In genomic region chr14:21017528-21018245, GRCh38 we compare ENCODE assay signal across 21 cellular contexts. TPM values are rescaled to one million over a fixed set of nuclear protein-coding genes. Genes with fewer than 3 reads are reported as not detected.
A peak's percentile ranks its signal among the peaks of the same experiment; 100 is the strongest.
DNase-seq lines count a peak whose midpoint lies in the region; ATAC-seq and TF ChIP-seq lines count a peak whose summit lies in the region.
"Had no signal": no experiment of that assay in that cellular context is flagged by ENCODE, and none has a peak within 500 bp of the region (broad histone marks: within the 10 kb centered on the region; RNA-seq: fewer than 3 reads in every experiment).

No MANE protein-coding gene starts in this region.

- H4K20me1 ChIP-seq in mammary epithelial cell (ENCODE audit: insufficient read depth, low read length): no peaks in the 10 kb centered on the region

- ATAC-seq in upper lobe of right lung: peak; percentile 10
- ATAC-seq: HCT116 had no signal

- H3K9me3 ChIP-seq in breast epithelium (no peaks in the 10 kb centered on the region), mammary epithelial cell (replicated peaks; ENCODE audit: insufficient read depth, low read length) (no peaks in the 10 kb centered on the region), upper lobe of right lung (no peaks in the 10 kb centered on the region), endodermal cell (ENCODE audit: control insufficient read depth, low read length) (no peaks in the 10 kb centered on the region)
- H3K9me3 ChIP-seq: Peyer's patch had no signal

- WGBS in mammary epithelial cell (ENCODE audit: low coverage, missing lambda C conversion rate): 74% methylated on average over 24 of the region's 28 CpGs
- WGBS in endodermal cell (ENCODE audit: insufficient coverage in 1 of 2, insufficient read length in 1 of 2), 2 experiments: 93 to 95% methylated on average over 15 to 27 of the region's 28 CpGs

- no peaks in the 10 kb centered on the region for H3K27me3 ChIP-seq in breast epithelium
- no peaks in the 10 kb centered on the region for H3K27me3 ChIP-seq in mammary epithelial cell (ENCODE audit: insufficient read depth, low read length)
- no peaks in the 10 kb centered on the region for H3K27me3 ChIP-seq in upper lobe of right lung
- peaks cover 5% of the 10 kb centered on the region for H3K27me3 ChIP-seq in endodermal cell (ENCODE audit: control insufficient read depth, insufficient read depth, low read length, poor library complexity, severe bottlenecking)
- H3K27me3 ChIP-seq: Peyer's patch had no signal

- H3K36me3 ChIP-seq in breast epithelium: no peaks in the 10 kb centered on the region
- no peaks in the 10 kb centered on the region for H3K36me3 ChIP-seq in mammary epithelial cell (ENCODE audit: insufficient read depth, low read length)
- peaks cover 50% of the 10 kb centered on the region for H3K36me3 ChIP-seq in upper lobe of right lung
- peaks cover 6% of the 10 kb centered on the region for H3K36me3 ChIP-seq in endodermal cell (ENCODE audit: control insufficient read depth, insufficient read depth, low read length)

- H3K4me1 ChIP-seq in breast epithelium (no peaks in the 10 kb centered on the region), mammary epithelial cell (ENCODE audit: insufficient read depth, low read length) (no peaks in the 10 kb centered on the region), upper lobe of right lung (peaks cover 7% of the 10 kb centered on the region), endodermal cell (ENCODE audit: control insufficient read depth, insufficient read depth, low read length) (no peaks in the 10 kb centered on the region)
- H3K4me1 ChIP-seq: Peyer's patch had no signal

- peaks cover 79% of the 10 kb centered on the region for H3K4me1 Mint-ChIP-seq in dendritic cell treated with granulocyte-macrophage colony-stimulating factor and Interleukin-4, amounts not matched to agents 40 ng/mL and 50 ng/mL, for 4 days (ENCODE audit: low read depth)
- H3K4me1 Mint-ChIP-seq in endodermal cell: peaks cover 9% of the 10 kb centered on the region

- dilution Hi-C loops in mammary epithelial cell (cut with HindIII; ENCODE audit: low sequenced_read_pairs): loop anchor here (5.0 kb wide), 1 partner anchor 90 kb away; no protein-coding TSS in a partner anchor

- intact Hi-C loops in breast epithelium (cut with DNase I; ENCODE audit: low total_unique reads): loop anchor here (5.0 kb wide), 1 partner anchor 75 kb away; no protein-coding TSS in a partner anchor
- intact Hi-C loops in mammary epithelial cell (cut with micrococcal nuclease): no loop called here
- intact Hi-C loops in dendritic cell treated with granulocyte-macrophage colony-stimulating factor and Interleukin-4, amounts not matched to agents 40 ng/mL and 50 ng/mL, for 4 days (cut with micrococcal nuclease): no loop called here
- intact Hi-C loops in upper lobe of right lung (cut with DNase I): loop anchor here (5.0 kb wide), 1 partner anchor 75 kb away; no protein-coding TSS in a partner anchor

- peaks cover 14% of the 10 kb centered on the region for H3K27me3 Mint-ChIP-seq in dendritic cell treated with granulocyte-macrophage colony-stimulating factor and Interleukin-4, amounts not matched to agents 40 ng/mL and 50 ng/mL, for 4 days
- peaks cover 17% of the 10 kb centered on the region for H3K27me3 Mint-ChIP-seq in endodermal cell (ENCODE audit: insufficient read depth)

- H3K9me3 Mint-ChIP-seq in dendritic cell treated with granulocyte-macrophage colony-stimulating factor and Interleukin-4, amounts not matched to agents 40 ng/mL and 50 ng/mL, for 4 days: no peaks in the 10 kb centered on the region
- H3K9me3 Mint-ChIP-seq in endodermal cell: no peaks in the 10 kb centered on the region

- H3K79me2 ChIP-seq in mammary epithelial cell (ENCODE audit: insufficient read depth, low read length): no peaks in the 10 kb centered on the region

- no peak overlapping the region for H3K4me2 ChIP-seq in mammary epithelial cell (ENCODE audit: insufficient read depth, low read depth, low read length)

- H3K27ac ChIP-seq in breast epithelium (peak overlapping the region; percentile 29 to 34), mammary epithelial cell (ENCODE audit: insufficient read depth, low read depth, low read length) (no peak overlapping the region), upper lobe of right lung (no peak overlapping the region), endodermal cell (ENCODE audit: low read depth, low read length) (no peak overlapping the region)
- H3K27ac ChIP-seq: Peyer's patch had no signal

- CTCF ChIA-PET in mammary epithelial cell (lab: Charles Lee; ENCODE audit: low non-redundant PET): interaction anchor here (0.5 kb wide), 1 partner anchor 676 kb away, joined by 3 read pairs; no protein-coding TSS in a partner anchor

- H3K4me3 Mint-ChIP-seq in dendritic cell treated with granulocyte-macrophage colony-stimulating factor and Interleukin-4, amounts not matched to agents 40 ng/mL and 50 ng/mL, for 4 days: no peak overlapping the region
- H3K4me3 Mint-ChIP-seq in endodermal cell: no peak overlapping the region

- no TSS peak for BruUV-seq in mammary epithelial cell (replicated peaks; lab: Mats Ljungman, UMichigan)

- no peak overlapping the region for H3K4me3 ChIP-seq in breast epithelium
- no peak overlapping the region for H3K4me3 ChIP-seq in mammary epithelial cell (replicated peaks in 1 of 3; ENCODE audit: insufficient read depth in 1 of 3, low read depth in 2 of 3, low read length in 3 of 3)
- no peak overlapping the region for H3K4me3 ChIP-seq in upper lobe of right lung
- H3K4me3 ChIP-seq in endodermal cell (ENCODE audit: low read length): no peak overlapping the region
- H3K4me3 ChIP-seq: Peyer's patch had no signal

- peaks cover 11% of the 10 kb centered on the region for H3K36me3 Mint-ChIP-seq in dendritic cell treated with granulocyte-macrophage colony-stimulating factor and Interleukin-4, amounts not matched to agents 40 ng/mL and 50 ng/mL, for 4 days (ENCODE audit: low read depth)
- H3K36me3 Mint-ChIP-seq in endodermal cell (ENCODE audit: low read depth): peaks cover 42% of the 10 kb centered on the region

- no peak for DNase-seq in breast epithelium (ENCODE audit: low spot score in 2 of 2)
- DNase-seq in mammary epithelial cell: no peak
- peak; percentile 67 for DNase-seq in MV-4-11 (lab: John Stamatoyannopoulos, UW)
- no peak for DNase-seq in upper lobe of right lung
- no peak for DNase-seq in activated T-cell treated with anti-CD3 and anti-CD28 coated beads for 4 hours
- no peak for DNase-seq in endodermal cell
- DNase-seq: DMS79, GOT3, MM.1S, NCI-H1417, NCI-H187, NCI-H2107, NCI-H2227 treated with DMSO at 0.1 percent for 48 hours, NCI-H510A treated with DMSO at 0.1 percent for 48 hours, NCI-H774, Peyer's patch had no signal

- H3K9ac ChIP-seq in mammary epithelial cell (ENCODE audit: insufficient read depth, low read length) (no peak overlapping the region), endodermal cell (ENCODE audit: extremely low read depth, low read length, poor library complexity, severe bottlenecking) (no peak overlapping the region)

- TF ChIP-seq CTCF in breast epithelium (IDR thresholded peaks at IDR 0.05): no peak
- TF ChIP-seq CTCF in mammary epithelial cell (conservative IDR thresholded peaks at IDR 0.05 in 1 of 2, IDR thresholded peaks at IDR 0.05 in 1 of 2; ENCODE audit: extremely low read depth in 1 of 2, insufficient read depth in 1 of 2, low read depth in 1 of 2, low read length in 2 of 2): no peak
- no peak for TF ChIP-seq CTCF in upper lobe of right lung (IDR thresholded peaks at IDR 0.05)
- no peak for TF ChIP-seq CTCF in endodermal cell (conservative IDR thresholded peaks at IDR 0.05)

- in situ Hi-C loops in mammary epithelial cell (cut with MboI; ENCODE audit: low sequenced_read_pairs in 2 of 2): loop anchor here in 1 of 2 donors (10.0 kb wide), 1 partner anchor 77 kb away; the partner anchor contains the start of gene ZNF219

- TF ChIP-seq POLR2A in breast epithelium (IDR thresholded peaks at IDR 0.05): no peak

- H3K27ac Mint-ChIP-seq in dendritic cell treated with granulocyte-macrophage colony-stimulating factor and Interleukin-4, amounts not matched to agents 40 ng/mL and 50 ng/mL, for 4 days: peak overlapping the region; percentile 51
- no peak overlapping the region for H3K27ac Mint-ChIP-seq in endodermal cell

- no peak overlapping the region for H2AFZ ChIP-seq in mammary epithelial cell (ENCODE audit: low read depth, low read length)

RNA-seq across cellular contexts. Expression of gene NDRG2, which starts 7.2 kb away (rescaled TPM):
- total RNA-seq in breast epithelium (100 to 1,000 TPM; 251 to 693 (median 258) TPM), mammary epithelial cell (1 to 10 TPM; 3.0 to 8.2 TPM), upper lobe of right lung (127 TPM), endodermal cell (10 to 100 TPM; 46.3 to 52.8 TPM)
- 4.0 TPM for polyA plus RNA-seq in mammary epithelial cell
- 5.5 TPM for polyA minus RNA-seq in mammary epithelial cell
- polyA plus RNA-seq in endodermal cell (2013, experiment 1 of 2): 29.0 TPM
- 32.2 TPM for polyA plus RNA-seq in endodermal cell (2013, experiment 2 of 2)

RNA-seq across cellular contexts. Expression of gene TPPP2, which starts 12.3 kb away (rescaled TPM):
- total RNA-seq in breast epithelium: under 1 TPM in 1 of 3 donors, not detected in 2; 0.15 TPM
- total RNA-seq in mammary epithelial cell: not detected
- polyA plus RNA-seq in mammary epithelial cell: not detected
- not detected for polyA minus RNA-seq in mammary epithelial cell
- not detected for total RNA-seq in upper lobe of right lung
- total RNA-seq in endodermal cell: 1 to 10 TPM in 1 of 2 donors, under 1 TPM in 1; 0.73 to 1.7 TPM
- polyA plus RNA-seq in endodermal cell (2013, experiment 1 of 2): not detected
- not detected for polyA plus RNA-seq in endodermal cell (2013, experiment 2 of 2)
- total RNA-seq: LHCN-M2, Peyer's patch, SK-MEL-5 had no signal
- polyA plus RNA-seq: BJ had no signal

RNA-seq across cellular contexts. Expression of gene RNASE13, which starts 16.9 kb away (rescaled TPM):
- total RNA-seq in breast epithelium: not detected
- not detected for total RNA-seq in mammary epithelial cell
- polyA plus RNA-seq in mammary epithelial cell: not detected
- polyA minus RNA-seq in mammary epithelial cell: not detected
- not detected for total RNA-seq in upper lobe of right lung
- total RNA-seq in endodermal cell: not detected
- not detected for polyA plus RNA-seq in endodermal cell (2013, experiment 1 of 2)
- polyA plus RNA-seq in endodermal cell (2013, experiment 2 of 2): not detected
- total RNA-seq: LHCN-M2, Peyer's patch, SK-MEL-5 had no signal
- polyA plus RNA-seq: BJ had no signal

RNA-seq across cellular contexts. Expression of gene SLC39A2, which starts 18.6 kb away (rescaled TPM):
- under 1 TPM in 1 of 3 donors, not detected in 2; 0.59 TPM for total RNA-seq in breast epithelium
- not detected for total RNA-seq in mammary epithelial cell
- polyA plus RNA-seq in mammary epithelial cell: 0.11 TPM
- not detected for polyA minus RNA-seq in mammary epithelial cell
- total RNA-seq in upper lobe of right lung: not detected
- under 1 TPM; 0.35 to 0.46 TPM for total RNA-seq in endodermal cell
- 0.46 TPM for polyA plus RNA-seq in endodermal cell (2013, experiment 1 of 2)
- polyA plus RNA-seq in endodermal cell (2013, experiment 2 of 2): 0.37 TPM
- total RNA-seq: LHCN-M2, SK-MEL-5 had no signal
- polyA plus RNA-seq: BJ had no signal

RNA-seq across cellular contexts. Expression of gene RNASE7, which starts 24.5 kb away (rescaled TPM):
- total RNA-seq in breast epithelium (1 to 10 TPM in 2 of 3 donors, not detected in 1; 1.6 to 3.1 TPM), mammary epithelial cell (10 to 100 TPM; 33.3 to 43.0 TPM), upper lobe of right lung (not detected), endodermal cell (not detected)
- 30.9 TPM for polyA plus RNA-seq in mammary epithelial cell
- polyA minus RNA-seq in mammary epithelial cell: 28.5 TPM
- not detected for polyA plus RNA-seq in endodermal cell (2013, experiment 1 of 2)
- not detected for polyA plus RNA-seq in endodermal cell (2013, experiment 2 of 2)
- total RNA-seq: LHCN-M2, Peyer's patch, SK-MEL-5 had no signal
- polyA plus RNA-seq: BJ had no signal

Comparison
In these comparisons a context has a peak if more than half of its experiments do, and no peak if none do; other contexts are left out.
1. H3K27ac ChIP-seq: peak in breast epithelium (2 of 2); none in mammary epithelial cell (single experiment), upper lobe of right lung (single experiment) and endodermal cell (single experiment).
2. RNA of gene NDRG2, which starts 7.2 kb away (total RNA-seq): 251 to 693 TPM in breast epithelium, 127 TPM in upper lobe of right lung (single experiment) and 46.3 to 52.8 TPM in endodermal cell; 3.0 to 8.2 TPM in mammary epithelial cell; every median in the first group is over 4 times any median in the second.
3. intact Hi-C loops: an anchor here in breast epithelium (5.0 kb wide) and upper lobe of right lung (5.0 kb wide); none called in mammary epithelial cell and dendritic cell treated with granulocyte-macrophage colony-stimulating factor and Interleukin-4, amounts not matched to agents 40 ng/mL and 50 ng/mL, for 4 days.